Comparison of ENCODE assay signal across 8 cellular contexts in the genomic region with DNA sequence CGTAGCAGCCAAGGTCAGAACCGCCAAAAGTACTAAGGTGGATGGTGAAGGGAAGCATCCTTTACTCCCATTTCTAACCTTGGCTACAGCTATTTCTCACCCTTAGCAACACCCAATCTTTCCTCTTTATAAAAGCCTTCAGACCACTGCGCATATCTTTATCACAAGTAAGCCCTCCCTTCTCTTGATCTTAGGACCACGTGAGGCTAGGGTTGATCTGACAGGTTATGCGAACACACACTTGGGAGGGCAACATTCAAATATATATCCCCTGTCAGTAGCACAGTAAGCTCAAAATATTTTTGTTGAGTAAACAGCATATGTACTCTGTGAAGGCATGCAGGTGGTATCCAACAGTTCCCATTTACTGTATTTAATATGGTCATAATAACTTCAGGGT. TPM values are rescaled to one million over a fixed set of nuclear protein-coding genes. Genes with fewer than 3 reads are reported as not detected.
DNase-seq lines count a peak whose midpoint lies in the region; ATAC-seq, FAIRE-seq and TF ChIP-seq lines count a peak whose summit lies in the region.

No MANE protein-coding gene starts in this region.

- no peaks in the 10 kb centered on the region for H3K9me3 Mint-ChIP-seq in stimulated activated naive CD8-positive, alpha-beta T cell treated with anti-CD3 and anti-CD28 coated beads, Interleukin-15, Interleukin-2, amounts not matched to agents 100 ng/mL and 50 ng/mL, for 24 hours
- H3K9me3 Mint-ChIP-seq in astrocyte (ENCODE audit: unreplicated experiment): no peaks in the 10 kb centered on the region

- no peak overlapping the region for H4K91ac ChIP-seq in mesenchymal stem cell (ENCODE audit: low read length)

- H3K79me2 ChIP-seq in astrocyte (ENCODE audit: insufficient read depth, low read length): peaks cover 16% of the 10 kb centered on the region

- H4K8ac ChIP-seq in mesenchymal stem cell (ENCODE audit: low read length): no peak overlapping the region

- H3K4me1 ChIP-seq in astrocyte (ENCODE audit: insufficient read depth, low read length): peaks cover 23% of the 10 kb centered on the region
- peaks cover 2% of the 10 kb centered on the region for H3K4me1 ChIP-seq in mesenchymal stem cell (ENCODE audit: control insufficient read depth, insufficient read depth, low read depth, low read length)
- H3K4me1 ChIP-seq in aorta (ENCODE audit: control insufficient read depth in 1 of 2, insufficient read depth in 2 of 2, low read length in 2 of 2): peaks cover 0 to 3% of the 10 kb centered on the region in 2 donors

- no peak overlapping the region for H2AK5ac ChIP-seq in mesenchymal stem cell (ENCODE audit: low read length, severe bottlenecking)

- no peaks in the 10 kb centered on the region for H3K27me3 Mint-ChIP-seq in stimulated activated naive CD8-positive, alpha-beta T cell treated with anti-CD3 and anti-CD28 coated beads, Interleukin-15, Interleukin-2, amounts not matched to agents 100 ng/mL and 50 ng/mL, for 24 hours
- no peaks in the 10 kb centered on the region for H3K27me3 Mint-ChIP-seq in astrocyte (ENCODE audit: low read depth, unreplicated experiment)

- no peak overlapping the region for H2BK15ac ChIP-seq in mesenchymal stem cell (ENCODE audit: low read depth, poor library complexity, severe bottlenecking)

- H3K27ac Mint-ChIP-seq in stimulated activated naive CD8-positive, alpha-beta T cell treated with anti-CD3 and anti-CD28 coated beads, Interleukin-15, Interleukin-2, amounts not matched to agents 100 ng/mL and 50 ng/mL, for 24 hours: peak overlapping the region; percentile 88
- H3K27ac Mint-ChIP-seq in astrocyte (ENCODE audit: unreplicated experiment): peak overlapping the region; percentile 43

- H2AFZ ChIP-seq in astrocyte (ENCODE audit: low read depth, low read length) (peak overlapping the region; percentile 78), mesenchymal stem cell (ENCODE audit: low read depth, low read length) (no peak overlapping the region)

- no peak overlapping the region for H2BK5ac ChIP-seq in mesenchymal stem cell (ENCODE audit: low read depth, low read length, poor library complexity, severe bottlenecking)

- H3K14ac ChIP-seq in mesenchymal stem cell (ENCODE audit: low read length in 2 of 2): no peak overlapping the region

- peak overlapping the region; percentile 93 for H3K4me3 Mint-ChIP-seq in stimulated activated naive CD8-positive, alpha-beta T cell treated with anti-CD3 and anti-CD28 coated beads, Interleukin-15, Interleukin-2, amounts not matched to agents 100 ng/mL and 50 ng/mL, for 24 hours
- H3K4me3 Mint-ChIP-seq in astrocyte (ENCODE audit: unreplicated experiment): peak overlapping the region; percentile 89

- intact Hi-C loops in aorta (cut with DNase I): loop anchor here in 1 of 2 donors (10.0 kb wide), 1 partner anchor 339 kb away; a partner anchor contains a TSS

- H3K36me3 Mint-ChIP-seq in stimulated activated naive CD8-positive, alpha-beta T cell treated with anti-CD3 and anti-CD28 coated beads, Interleukin-15, Interleukin-2, amounts not matched to agents 100 ng/mL and 50 ng/mL, for 24 hours (ENCODE audit: low read depth): no peaks in the 10 kb centered on the region
- no peaks in the 10 kb centered on the region for H3K36me3 Mint-ChIP-seq in astrocyte (ENCODE audit: low read depth, unreplicated experiment)

- H3K27me3 ChIP-seq in astrocyte (ENCODE audit: insufficient read depth, low read length) (no peaks in the 10 kb centered on the region), mesenchymal stem cell (ENCODE audit: control insufficient read depth in 1 of 2, insufficient read depth in 1 of 2, low read length in 2 of 2) (no peaks in the 10 kb centered on the region), aorta (ENCODE audit: control insufficient read depth in 1 of 2, insufficient read depth in 2 of 2, low read length in 1 of 2) (no peaks in the 10 kb centered on the region)

- H3K23ac ChIP-seq in mesenchymal stem cell (ENCODE audit: low read length in 2 of 2): no peak overlapping the region

- H3K4me3 ChIP-seq in astrocyte (ENCODE audit: insufficient read depth, low read depth, low read length) (peak overlapping the region; percentile 85), mesenchymal stem cell (ENCODE audit: insufficient read depth in 1 of 2, low read depth in 1 of 2, low read length in 2 of 2) (peak overlapping the region in 1 of 2 experiments; percentile 85), aorta (ENCODE audit: low read length in 2 of 2) (peak overlapping the region; percentile 65 to 89)

- peaks cover 64% of the 10 kb centered on the region for H3K4me1 Mint-ChIP-seq in stimulated activated naive CD8-positive, alpha-beta T cell treated with anti-CD3 and anti-CD28 coated beads, Interleukin-15, Interleukin-2, amounts not matched to agents 100 ng/mL and 50 ng/mL, for 24 hours (ENCODE audit: low read depth)
- H3K4me1 Mint-ChIP-seq in astrocyte (ENCODE audit: low read depth, unreplicated experiment): peaks cover 28% of the 10 kb centered on the region

- DNase-seq in stimulated activated naive CD8-positive, alpha-beta T cell treated with anti-CD3 and anti-CD28 coated beads, Interleukin-15, Interleukin-2, amounts not matched to agents 100 U/mL and 50 U/mL, for 24 hours: no peak
- DNase-seq in astrocyte (ENCODE audit: low read depth): no peak
- no peak for DNase-seq in mesenchymal stem cell
- DNase-seq in aorta: no peak
- DNase-seq in NCI-H2107 treated with DMSO at 0.1 percent for 48 hours (lab: John Stamatoyannopoulos, UW; ENCODE audit: unreplicated experiment): no peak

- H3K9me3 ChIP-seq in astrocyte (ENCODE audit: insufficient read depth, low read depth, low read length): no peaks in the 10 kb centered on the region
- H3K9me3 ChIP-seq in mesenchymal stem cell (ENCODE audit: control insufficient read depth, low read length): no peaks in the 10 kb centered on the region
- no peaks in the 10 kb centered on the region for H3K9me3 ChIP-seq in aorta (ENCODE audit: control insufficient read depth, low read length)

- H3K36me3 ChIP-seq in astrocyte (ENCODE audit: insufficient read depth, low read length) (no peaks in the 10 kb centered on the region), mesenchymal stem cell (ENCODE audit: control insufficient read depth in 1 of 2, insufficient read depth in 2 of 2, low read depth in 1 of 2, low read length in 2 of 2) (no peaks in the 10 kb centered on the region), aorta (ENCODE audit: control insufficient read depth in 1 of 2, insufficient read depth in 2 of 2, low read length in 1 of 2) (no peaks in the 10 kb centered on the region)

- no peak overlapping the region for H2BK120ac ChIP-seq in mesenchymal stem cell (ENCODE audit: low read depth, low read length)

- peaks cover 14% of the 10 kb centered on the region for H3K79me1 ChIP-seq in mesenchymal stem cell (replicated peaks; ENCODE audit: low read length, poor library complexity, severe bottlenecking)

- TF ChIP-seq CTCF in astrocyte (IDR thresholded peaks at IDR 0.05; ENCODE audit: insufficient read depth, low read depth, low read length): no peak

- FAIRE-seq in astrocyte (lab: Jason Lieb, UNC): no peak

- no peaks in the 10 kb centered on the region for H4K20me1 ChIP-seq in astrocyte (ENCODE audit: insufficient read depth, low read length)

- no peak for ATAC-seq in stimulated activated naive CD8-positive, alpha-beta T cell treated with anti-CD3 and anti-CD28 coated beads, Interleukin-15, Interleukin-2, amounts not matched to agents 100 U/mL and 50 U/mL, for 24 hours
- ATAC-seq in aorta (ENCODE audit: low FRiP score): no peak
- ATAC-seq in HG03460 (IDR thresholded peaks at IDR 0.05; ENCODE audit: unreplicated experiment): no peak
- ATAC-seq in HG03139 (IDR thresholded peaks at IDR 0.05; ENCODE audit: unreplicated experiment): no peak

- H3K18ac ChIP-seq in mesenchymal stem cell (ENCODE audit: low read depth in 1 of 2, low read length in 2 of 2): no peak overlapping the region

- H3K4me2 ChIP-seq in astrocyte (ENCODE audit: low read length) (peak overlapping the region; percentile 99), mesenchymal stem cell (ENCODE audit: low read length, poor library complexity, severe bottlenecking) (peak overlapping the region; percentile 63)

- H3K27ac ChIP-seq in astrocyte (ENCODE audit: low read depth, low read length) (peak overlapping the region; percentile 89), mesenchymal stem cell (ENCODE audit: low read length, poor library complexity, severe bottlenecking) (peak overlapping the region; percentile 96), aorta (ENCODE audit: low read depth in 1 of 2, low read length in 2 of 2) (peak overlapping the region in 1 of 2 donors; percentile 56)

- peak overlapping the region; percentile 88 for H3K9ac ChIP-seq in astrocyte (ENCODE audit: low read length)
- peak overlapping the region; percentile 84 for H3K9ac ChIP-seq in mesenchymal stem cell (ENCODE audit: low read length)

- 98% methylated on average over 4 of the region's 5 CpGs for WGBS in mesenchymal stem cell
- 80 to 83% methylated on average over 5 of the region's 5 CpGs for WGBS in aorta, 2 donors

- H3K4ac ChIP-seq in mesenchymal stem cell (ENCODE audit: low read depth in 1 of 2, low read length in 2 of 2): no peak overlapping the region

- no peak overlapping the region for H2BK12ac ChIP-seq in mesenchymal stem cell (ENCODE audit: low read length in 2 of 2)

RNA-seq across cellular contexts. Expression of a gene that starts 1.5 kb away (rescaled TPM):
- total RNA-seq in astrocyte: 30.2 and 32.0 TPM in 2 replicates
- polyA plus RNA-seq in mesenchymal stem cell (2013, experiment 1 of 2): 22.6 TPM
- 23.2 TPM for polyA plus RNA-seq in mesenchymal stem cell (2013, experiment 2 of 2)
- 10 to 100 TPM; 16.2 to 17.2 TPM for total RNA-seq in aorta
- 1 to 10 TPM; 3.5 to 7.9 TPM for polyA plus RNA-seq in aorta
